ENCODE assay signal across 8 cellular contexts in genomic region chr5:91380491-91381133, GRCh38. TPM values are rescaled to one million over a fixed set of nuclear protein-coding genes. Genes with fewer than 3 reads are reported as not detected.
DNase-seq lines count a peak whose midpoint lies in the region; ATAC-seq and TF ChIP-seq lines count a peak whose summit lies in the region.

No MANE protein-coding gene starts in this region.

- 0 out of 2 replicates have a peak, but pooled peaks cover 6% of the 10 kb centered on the region for H4K20me1 ChIP-seq in KMS-11 (ENCODE audit: insufficient read depth)

- intact Hi-C loops in activated T-helper 1 cell treated with anti-CD3 and anti-CD28 coated beads, Interleukin-12 subunit alpha, Interleukin-12 subunit beta, Interleukin-2, Interleukin-4 antibody, amounts not matched to agents 30 ng/mL and 10 ng/mL and 1 ng/mL, durations not matched to agents 14 hours and 24 hours and 36 hours (cut with micrococcal nuclease): loop anchor here (1.0 to 2.0 kb wide), 5 partner anchors 19 to 906 kb away; partner anchors contain the start of genes LYSMD3, MBLAC2 and POLR3G
- intact Hi-C loops in naive thymus-derived CD4-positive, alpha-beta T cell (cut with micrococcal nuclease): loop anchor here (1.0 to 5.0 kb wide), 7 partner anchors 48 to 971 kb away; partner anchors contain the start of genes CETN3 (in 2 of the 2), LYSMD3 (in 2 of the 2), MBLAC2 (in 2 of the 2) and POLR3G (in 2 of the 2)

- H3K9me3 Mint-ChIP-seq in activated T-helper 1 cell treated with anti-CD3 and anti-CD28 coated beads, Interleukin-12 subunit alpha, Interleukin-12 subunit beta, Interleukin-2, Interleukin-4 antibody, amounts not matched to agents 30 ng/mL and 10 ng/mL and 1 ng/mL, durations not matched to agents 14 hours and 24 hours and 36 hours: no peaks in the 10 kb centered on the region
- H3K9me3 Mint-ChIP-seq in naive thymus-derived CD4-positive, alpha-beta T cell: peaks cover 0 to 1% (median 0%) of the 10 kb centered on the region in 11 donors
- no peaks in the 10 kb centered on the region for H3K9me3 Mint-ChIP-seq in stimulated activated effector memory CD8-positive, alpha-beta T cell treated with anti-CD3 and anti-CD28 coated beads, Interleukin-12 subunit alpha, Interleukin-12 subunit beta, amount 100 ng/mL, for 72 hours

- peak; percentile 68 for DNase-seq in DMS79 (lab: John Stamatoyannopoulos, UW)
- DNase-seq in Peyer's patch: peak; percentile 99 to 100 (median 100)
- peak; percentile 94 for DNase-seq in activated T-helper 1 cell treated with anti-CD3 and anti-CD28 coated beads, Interleukin-12 subunit alpha, Interleukin-12 subunit beta, Interleukin-2, Interleukin-4 antibody, amounts not matched to agents 30 ng/mL and 10 ng/mL and 1 ng/mL, durations not matched to agents 14 hours and 24 hours and 36 hours (ENCODE audit: low spot score)
- DNase-seq in fibroblast of gingiva (ENCODE audit: low read depth): peak; percentile 93
- peak; percentile 93 to 99 (median 97) for DNase-seq in naive thymus-derived CD4-positive, alpha-beta T cell
- peak; percentile 74 to 96 for DNase-seq in stimulated activated effector memory CD8-positive, alpha-beta T cell treated with anti-CD3 and anti-CD28 coated beads, Interleukin-12 subunit alpha, Interleukin-12 subunit beta, amount 100 ng/mL, for 72 hours (ENCODE audit: low spot score in 2 of 2)

- H3K27ac ChIP-seq in KMS-11: peak overlapping the region; percentile 99
- H3K27ac ChIP-seq in Peyer's patch: peak overlapping the region; percentile 96 to 99 (median 98)
- H3K27ac ChIP-seq in naive thymus-derived CD4-positive, alpha-beta T cell (ENCODE audit: low read depth, low read length): peak overlapping the region; percentile 97

- H3K36me3 Mint-ChIP-seq in activated T-helper 1 cell treated with anti-CD3 and anti-CD28 coated beads, Interleukin-12 subunit alpha, Interleukin-12 subunit beta, Interleukin-2, Interleukin-4 antibody, amounts not matched to agents 30 ng/mL and 10 ng/mL and 1 ng/mL, durations not matched to agents 14 hours and 24 hours and 36 hours (ENCODE audit: low read depth): peaks cover 14% of the 10 kb centered on the region
- peaks cover 0 to 36% (median 11%) of the 10 kb centered on the region in 5 donors for H3K36me3 Mint-ChIP-seq in naive thymus-derived CD4-positive, alpha-beta T cell
- peaks cover 79% of the 10 kb centered on the region for H3K36me3 Mint-ChIP-seq in stimulated activated effector memory CD8-positive, alpha-beta T cell treated with anti-CD3 and anti-CD28 coated beads, Interleukin-12 subunit alpha, Interleukin-12 subunit beta, amount 100 ng/mL, for 72 hours

- no peaks in the 10 kb centered on the region for H3K27me3 ChIP-seq in KMS-11 (ENCODE audit: insufficient read depth, low read depth)
- H3K27me3 ChIP-seq in Peyer's patch: no peaks in the 10 kb centered on the region
- H3K27me3 ChIP-seq in naive thymus-derived CD4-positive, alpha-beta T cell (ENCODE audit: control insufficient read depth in 2 of 2, insufficient read depth in 2 of 2, low read length in 2 of 2): no peaks in the 10 kb centered on the region

- H2AFZ ChIP-seq in KMS-11 (ENCODE audit: low read depth): no peak overlapping the region

- H3K27ac Mint-ChIP-seq in activated T-helper 1 cell treated with anti-CD3 and anti-CD28 coated beads, Interleukin-12 subunit alpha, Interleukin-12 subunit beta, Interleukin-2, Interleukin-4 antibody, amounts not matched to agents 30 ng/mL and 10 ng/mL and 1 ng/mL, durations not matched to agents 14 hours and 24 hours and 36 hours: peak overlapping the region; percentile 100
- H3K27ac Mint-ChIP-seq in naive thymus-derived CD4-positive, alpha-beta T cell: peak overlapping the region; percentile 97 to 100 (median 98)
- H3K27ac Mint-ChIP-seq in stimulated activated effector memory CD8-positive, alpha-beta T cell treated with anti-CD3 and anti-CD28 coated beads, Interleukin-12 subunit alpha, Interleukin-12 subunit beta, amount 100 ng/mL, for 72 hours: peak overlapping the region; percentile 96

- H3K4me3 Mint-ChIP-seq in activated T-helper 1 cell treated with anti-CD3 and anti-CD28 coated beads, Interleukin-12 subunit alpha, Interleukin-12 subunit beta, Interleukin-2, Interleukin-4 antibody, amounts not matched to agents 30 ng/mL and 10 ng/mL and 1 ng/mL, durations not matched to agents 14 hours and 24 hours and 36 hours: peak overlapping the region; percentile 98
- peak overlapping the region; percentile 93 to 100 (median 98) for H3K4me3 Mint-ChIP-seq in naive thymus-derived CD4-positive, alpha-beta T cell
- H3K4me3 Mint-ChIP-seq in stimulated activated effector memory CD8-positive, alpha-beta T cell treated with anti-CD3 and anti-CD28 coated beads, Interleukin-12 subunit alpha, Interleukin-12 subunit beta, amount 100 ng/mL, for 72 hours: peak overlapping the region; percentile 96

- TF ChIP-seq POLR2A in Peyer's patch (IDR thresholded peaks at IDR 0.05): peak in 1 of 2 donors; percentile 89

- ATAC-seq in GM21825 (IDR thresholded peaks at IDR 0.05; ENCODE audit: unreplicated experiment): peak; percentile 53
- peak; percentile 73 for ATAC-seq in naive thymus-derived CD4-positive, alpha-beta T cell
- peak; percentile 74 for ATAC-seq in stimulated activated effector memory CD8-positive, alpha-beta T cell treated with anti-CD3 and anti-CD28 coated beads, Interleukin-12 subunit alpha, Interleukin-12 subunit beta, amount 100 ng/mL, for 72 hours

- H3K9ac ChIP-seq in KMS-11: peak overlapping the region; percentile 100

- peak overlapping the region; percentile 66 for H3K4me2 ChIP-seq in KMS-11

- H3K4me3 ChIP-seq in KMS-11 (IDR thresholded peaks at IDR 0.05; ENCODE audit: insufficient read depth, low read depth, low read length): no peak overlapping the region
- H3K4me3 ChIP-seq in Peyer's patch: peak overlapping the region; percentile 60 to 83 (median 72)
- H3K4me3 ChIP-seq in naive thymus-derived CD4-positive, alpha-beta T cell (ENCODE audit: low read length): peak overlapping the region; percentile 81

- CTCF ChIA-PET in naive thymus-derived CD4-positive, alpha-beta T cell (lab: Charles Lee): interaction anchor here (0.6 to 2.1 kb wide), 4 partner anchors 154 to 948 kb away, joined by 3 to 17 read pairs (median 4); no protein-coding TSS in a partner anchor

- H3K4me1 ChIP-seq in KMS-11 (ENCODE audit: low read depth, poor library complexity, severe bottlenecking) (peaks cover 44% of the 10 kb centered on the region), Peyer's patch (peaks cover 0 to 10% (median 0%) of the 10 kb centered on the region in 4 donors)
- H3K4me1 ChIP-seq in naive thymus-derived CD4-positive, alpha-beta T cell (ENCODE audit: control insufficient read depth in 2 of 2, insufficient read depth in 2 of 2, low read length in 2 of 2): peaks cover 28 to 37% of the 10 kb centered on the region in 2 donors

- no peaks in the 10 kb centered on the region for H3K9me3 ChIP-seq in Peyer's patch
- no peaks in the 10 kb centered on the region for H3K9me3 ChIP-seq in naive thymus-derived CD4-positive, alpha-beta T cell (ENCODE audit: control insufficient read depth in 2 of 3, low read length in 3 of 3)

- peaks cover 75% of the 10 kb centered on the region for H3K79me2 ChIP-seq in KMS-11 (ENCODE audit: insufficient read depth, low read depth)

- H3K4me1 Mint-ChIP-seq in activated T-helper 1 cell treated with anti-CD3 and anti-CD28 coated beads, Interleukin-12 subunit alpha, Interleukin-12 subunit beta, Interleukin-2, Interleukin-4 antibody, amounts not matched to agents 30 ng/mL and 10 ng/mL and 1 ng/mL, durations not matched to agents 14 hours and 24 hours and 36 hours (ENCODE audit: low read depth): peaks cover 50% of the 10 kb centered on the region
- H3K4me1 Mint-ChIP-seq in naive thymus-derived CD4-positive, alpha-beta T cell: peaks cover 9 to 56% (median 42%) of the 10 kb centered on the region in 7 donors
- H3K4me1 Mint-ChIP-seq in stimulated activated effector memory CD8-positive, alpha-beta T cell treated with anti-CD3 and anti-CD28 coated beads, Interleukin-12 subunit alpha, Interleukin-12 subunit beta, amount 100 ng/mL, for 72 hours: peaks cover 24% of the 10 kb centered on the region

- H3K36me3 ChIP-seq in KMS-11 (ENCODE audit: insufficient read depth) (peaks cover 24% of the 10 kb centered on the region), Peyer's patch (peaks cover 0 to 20% (median 0%) of the 10 kb centered on the region in 3 donors)
- peaks cover 0 to 9% (median 3%) of the 10 kb centered on the region in 3 experiments for H3K36me3 ChIP-seq in naive thymus-derived CD4-positive, alpha-beta T cell (ENCODE audit: control insufficient read depth in 2 of 3, insufficient read depth in 3 of 3, low read length in 3 of 3)

- H3K27me3 Mint-ChIP-seq in activated T-helper 1 cell treated with anti-CD3 and anti-CD28 coated beads, Interleukin-12 subunit alpha, Interleukin-12 subunit beta, Interleukin-2, Interleukin-4 antibody, amounts not matched to agents 30 ng/mL and 10 ng/mL and 1 ng/mL, durations not matched to agents 14 hours and 24 hours and 36 hours (ENCODE audit: insufficient read depth): no peaks in the 10 kb centered on the region
- no peaks in the 10 kb centered on the region for H3K27me3 Mint-ChIP-seq in naive thymus-derived CD4-positive, alpha-beta T cell

- POLR2A ChIA-PET in naive thymus-derived CD4-positive, alpha-beta T cell (lab: Charles Lee): interaction anchor here (0.6 to 2.2 kb wide), 31 partner anchors 10 to 971 kb away, joined by 3 to 122 read pairs (median 5); partner anchors contain the start of genes CETN3, MBLAC2 and POLR3G

- no peak for TF ChIP-seq CTCF in KMS-11 (conservative IDR thresholded peaks at IDR 0.05; ENCODE audit: low read depth, low read length)
- TF ChIP-seq CTCF in Peyer's patch (IDR thresholded peaks at IDR 0.05): no peak

RNA-seq across cellular contexts. Expression of gene ARRDC3, which starts 2.5 kb away (rescaled TPM):
- total RNA-seq in Peyer's patch: 10 to 100 TPM; 11.4 to 32.2 (median 17.7) TPM
- total RNA-seq in activated T-helper 1 cell treated with anti-CD3 and anti-CD28 coated beads, Interleukin-12 subunit alpha, Interleukin-12 subunit beta, Interleukin-2, Interleukin-4 antibody, amounts not matched to agents 30 ng/mL and 10 ng/mL and 1 ng/mL, durations not matched to agents 14 hours and 24 hours and 36 hours: 10.5 and 11.5 TPM in 2 replicates
- total RNA-seq in naive thymus-derived CD4-positive, alpha-beta T cell: 100 to 1,000 TPM in 4 of 5 experiments, 10 to 100 TPM in 1; 29.8 to 256 (median 172) TPM
- 100 to 1,000 TPM in 1 of 2 donors, 10 to 100 TPM in 1; 60.5 to 130 TPM for polyA plus RNA-seq in naive thymus-derived CD4-positive, alpha-beta T cell
